ENCODE assay signal across 1 cellular context in the genomic region with DNA sequence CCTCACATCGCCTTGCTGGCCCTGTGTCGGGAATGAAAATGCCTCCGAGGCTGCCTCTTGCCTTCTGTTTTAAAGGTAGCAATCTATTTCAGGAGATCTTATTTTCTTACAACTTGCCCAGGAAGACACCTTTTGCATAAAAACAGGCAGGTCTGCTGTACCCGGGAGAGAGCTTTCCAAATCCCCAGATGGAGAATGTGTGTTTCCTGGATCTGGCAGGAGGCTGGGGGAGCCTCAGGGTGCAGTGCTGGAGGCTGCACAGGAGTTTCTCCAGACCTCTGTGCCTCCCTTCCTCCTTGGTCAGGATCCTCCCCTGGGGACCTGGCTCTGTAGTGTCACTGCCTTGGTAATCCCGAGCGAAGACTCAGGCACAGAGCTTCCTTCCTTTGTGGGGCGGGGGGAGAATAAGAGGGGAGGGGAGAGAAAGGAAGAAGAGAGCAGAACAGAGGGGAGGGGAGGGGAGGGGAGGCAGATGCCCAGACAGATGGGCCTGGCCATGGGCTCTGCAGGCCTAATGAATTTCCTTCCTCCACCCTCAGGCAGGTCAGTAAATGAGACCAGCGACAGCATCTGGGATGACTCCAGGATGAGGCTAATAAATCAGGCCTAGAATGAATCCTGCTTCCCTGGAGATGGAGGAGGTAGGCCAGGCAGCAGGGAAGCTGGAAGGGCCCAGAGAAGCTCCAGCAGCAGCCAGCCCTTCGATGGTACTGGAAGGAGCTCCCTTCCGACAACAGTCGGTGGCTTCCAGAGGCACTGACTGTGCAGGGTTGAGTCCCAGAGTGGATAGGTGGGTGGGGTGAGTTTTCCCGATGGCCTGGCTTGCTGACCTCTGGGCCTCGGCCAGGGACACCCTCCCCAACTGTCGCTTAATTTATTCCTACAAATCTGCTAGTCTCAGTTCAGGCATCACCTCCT.
A peak's percentile ranks its signal among the peaks of the same experiment; 100 is the strongest.
TF ChIP-seq lines count a peak whose summit lies in the region.

No MANE protein-coding gene starts in this region.

TF ChIP-seq in HepG2, 621 proteins besides CTCF, POLR2A, EP300 and RAD21 (continued from another document):
- TF ChIP-seq, protein P1, sequence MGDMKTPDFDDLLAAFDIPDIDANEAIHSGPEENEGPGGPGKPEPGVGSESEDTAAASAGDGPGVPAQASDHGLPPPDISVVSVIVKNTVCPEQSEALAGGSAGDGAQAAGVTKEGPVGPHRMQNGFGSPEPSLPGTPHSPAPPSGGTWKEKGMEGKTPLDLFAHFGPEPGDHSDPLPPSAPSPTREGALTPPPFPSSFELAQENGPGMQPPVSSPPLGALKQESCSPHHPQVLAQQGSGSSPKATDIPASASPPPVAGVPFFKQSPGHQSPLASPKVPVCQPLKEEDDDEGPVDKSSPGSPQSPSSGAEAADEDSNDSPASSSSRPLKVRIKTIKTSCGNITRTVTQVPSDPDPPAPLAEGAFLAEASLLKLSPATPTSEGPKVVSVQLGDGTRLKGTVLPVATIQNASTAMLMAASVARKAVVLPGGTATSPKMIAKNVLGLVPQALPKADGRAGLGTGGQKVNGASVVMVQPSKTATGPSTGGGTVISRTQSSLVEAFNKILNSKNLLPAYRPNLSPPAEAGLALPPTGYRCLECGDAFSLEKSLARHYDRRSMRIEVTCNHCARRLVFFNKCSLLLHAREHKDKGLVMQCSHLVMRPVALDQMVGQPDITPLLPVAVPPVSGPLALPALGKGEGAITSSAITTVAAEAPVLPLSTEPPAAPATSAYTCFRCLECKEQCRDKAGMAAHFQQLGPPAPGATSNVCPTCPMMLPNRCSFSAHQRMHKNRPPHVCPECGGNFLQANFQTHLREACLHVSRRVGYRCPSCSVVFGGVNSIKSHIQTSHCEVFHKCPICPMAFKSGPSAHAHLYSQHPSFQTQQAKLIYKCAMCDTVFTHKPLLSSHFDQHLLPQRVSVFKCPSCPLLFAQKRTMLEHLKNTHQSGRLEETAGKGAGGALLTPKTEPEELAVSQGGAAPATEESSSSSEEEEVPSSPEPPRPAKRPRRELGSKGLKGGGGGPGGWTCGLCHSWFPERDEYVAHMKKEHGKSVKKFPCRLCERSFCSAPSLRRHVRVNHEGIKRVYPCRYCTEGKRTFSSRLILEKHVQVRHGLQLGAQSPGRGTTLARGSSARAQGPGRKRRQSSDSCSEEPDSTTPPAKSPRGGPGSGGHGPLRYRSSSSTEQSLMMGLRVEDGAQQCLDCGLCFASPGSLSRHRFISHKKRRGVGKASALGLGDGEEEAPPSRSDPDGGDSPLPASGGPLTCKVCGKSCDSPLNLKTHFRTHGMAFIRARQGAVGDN (CRISPR knock-in tag; IDR thresholded peaks at IDR 0.05): peak; percentile 46
- TF ChIP-seq, protein P2, sequence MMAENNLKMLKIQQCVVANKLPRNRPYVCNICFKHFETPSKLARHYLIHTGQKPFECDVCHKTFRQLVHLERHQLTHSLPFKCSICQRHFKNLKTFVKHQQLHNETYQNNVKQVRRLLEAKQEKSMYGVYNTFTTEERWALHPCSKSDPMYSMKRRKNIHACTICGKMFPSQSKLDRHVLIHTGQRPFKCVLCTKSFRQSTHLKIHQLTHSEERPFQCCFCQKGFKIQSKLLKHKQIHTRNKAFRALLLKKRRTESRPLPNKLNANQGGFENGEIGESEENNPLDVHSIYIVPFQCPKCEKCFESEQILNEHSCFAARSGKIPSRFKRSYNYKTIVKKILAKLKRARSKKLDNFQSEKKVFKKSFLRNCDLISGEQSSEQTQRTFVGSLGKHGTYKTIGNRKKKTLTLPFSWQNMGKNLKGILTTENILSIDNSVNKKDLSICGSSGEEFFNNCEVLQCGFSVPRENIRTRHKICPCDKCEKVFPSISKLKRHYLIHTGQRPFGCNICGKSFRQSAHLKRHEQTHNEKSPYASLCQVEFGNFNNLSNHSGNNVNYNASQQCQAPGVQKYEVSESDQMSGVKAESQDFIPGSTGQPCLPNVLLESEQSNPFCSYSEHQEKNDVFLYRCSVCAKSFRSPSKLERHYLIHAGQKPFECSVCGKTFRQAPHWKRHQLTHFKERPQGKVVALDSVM (CRISPR knock-in tag; IDR thresholded peaks at IDR 0.05): peak; percentile 18; the same call in 1 of the 2 replicates
- no peak for TF ChIP-seq ZNF644 (CRISPR knock-in tag; IDR thresholded peaks at IDR 0.05; ENCODE audit: low read depth)
